28 cellular contexts compared by ENCODE assay signal in the genomic region with DNA sequence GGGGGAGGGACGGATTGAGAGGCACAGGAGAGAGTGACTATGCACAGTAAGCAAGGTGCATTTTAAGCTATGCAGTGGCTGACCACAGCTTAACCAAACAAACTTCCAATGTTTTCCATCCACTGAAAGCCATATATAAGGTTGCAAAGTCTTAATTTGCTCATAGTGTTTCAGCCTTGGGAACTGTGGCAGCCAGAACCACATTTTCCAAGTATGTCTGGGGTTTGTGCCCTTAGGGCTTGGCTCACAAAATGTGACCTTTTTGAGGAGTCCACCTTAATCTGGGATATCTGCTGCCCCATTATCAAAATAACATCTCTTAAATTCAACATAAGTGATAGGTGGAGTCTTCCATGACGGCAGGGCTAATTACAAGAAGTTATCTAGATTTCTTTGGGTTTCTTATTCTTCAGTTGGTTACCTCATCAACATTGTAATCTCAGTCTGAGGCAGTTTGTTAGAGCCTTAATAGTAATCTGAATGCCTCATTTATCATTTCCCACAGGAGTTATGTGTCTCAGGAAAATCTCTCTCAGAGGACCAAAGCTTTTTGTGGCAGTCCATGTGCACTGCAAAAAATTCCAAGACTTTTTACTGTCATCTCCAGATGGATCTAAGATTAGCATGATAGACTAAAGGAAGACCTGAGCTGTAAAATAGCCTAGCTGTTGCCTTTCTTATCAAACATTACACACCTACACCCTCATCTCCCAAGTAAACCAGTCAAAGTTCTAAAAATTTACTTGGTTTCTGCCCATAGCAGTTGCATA. TPM values are rescaled to one million over a fixed set of nuclear protein-coding genes. Genes with fewer than 3 reads are reported as not detected.
DNase-seq lines count a peak whose midpoint lies in the region; ATAC-seq, FAIRE-seq and TF ChIP-seq lines count a peak whose summit lies in the region.
"Had no signal": no experiment of that assay in that cellular context is flagged by ENCODE, and none has a peak within 500 bp of the region (broad histone marks: within the 10 kb centered on the region; RNA-seq: fewer than 3 reads in every experiment).

No MANE protein-coding gene starts in this region.

- no peak overlapping the region for H2BK5ac ChIP-seq in mesenchymal stem cell (ENCODE audit: low read depth, low read length, poor library complexity, severe bottlenecking)

- H3K4me2 ChIP-seq in astrocyte (ENCODE audit: low read length) (no peak overlapping the region), mesenchymal stem cell (ENCODE audit: low read length, poor library complexity, severe bottlenecking) (no peak overlapping the region)
- H3K4me2 ChIP-seq: BLaER1 had no signal

- H2AFZ ChIP-seq in astrocyte (ENCODE audit: low read depth, low read length) (no peak overlapping the region), mesenchymal stem cell (ENCODE audit: low read depth, low read length) (no peak overlapping the region)

- no peak overlapping the region for H3K23ac ChIP-seq in mesenchymal stem cell (ENCODE audit: low read length in 2 of 2)

- H3K4me3 ChIP-seq in astrocyte (ENCODE audit: insufficient read depth, low read depth, low read length) (no peak overlapping the region), mesenchymal stem cell (ENCODE audit: insufficient read depth in 1 of 2, low read depth in 1 of 2, low read length in 2 of 2) (no peak overlapping the region)
- H3K4me3 ChIP-seq: BLaER1, GM12878 had no signal

- H3K9ac ChIP-seq in astrocyte (ENCODE audit: low read length) (no peak overlapping the region), mesenchymal stem cell (ENCODE audit: low read length) (no peak overlapping the region)
- H3K9ac ChIP-seq: BLaER1 had no signal

- H3K36me3 Mint-ChIP-seq in astrocyte (ENCODE audit: low read depth, unreplicated experiment): no peaks in the 10 kb centered on the region
- H3K36me3 Mint-ChIP-seq: CD14-positive monocyte had no signal

- no peak overlapping the region for H3K4me3 Mint-ChIP-seq in astrocyte (ENCODE audit: unreplicated experiment)
- H3K4me3 Mint-ChIP-seq: CD14-positive monocyte; CD4-positive, alpha-beta memory T cell; CD4-positive, CD25-positive, alpha-beta regulatory T cell; CD8-positive, alpha-beta memory T cell had no signal

- WGBS in mesenchymal stem cell: 60% methylated on average over 1 of the region's 2 CpGs

- H2BK15ac ChIP-seq in mesenchymal stem cell (ENCODE audit: low read depth, poor library complexity, severe bottlenecking): no peak overlapping the region

- H3K4ac ChIP-seq in mesenchymal stem cell (ENCODE audit: low read depth in 1 of 2, low read length in 2 of 2): no peak overlapping the region

- ATAC-seq in foreskin keratinocyte: peak; percentile 10
- ATAC-seq in GM18505 (IDR thresholded peaks at IDR 0.05; ENCODE audit: unreplicated experiment): no peak
- ATAC-seq: GM12878 had no signal

- H3K27ac ChIP-seq in astrocyte (ENCODE audit: low read depth, low read length) (no peak overlapping the region), foreskin keratinocyte (no peak overlapping the region), mesenchymal stem cell (ENCODE audit: low read length, poor library complexity, severe bottlenecking) (no peak overlapping the region)
- H3K27ac ChIP-seq: BLaER1 had no signal

- no peak for FAIRE-seq in astrocyte (lab: Jason Lieb, UNC)
- FAIRE-seq: A204.1, GM12878, GM12892, GM19239 had no signal

- H3K4me1 ChIP-seq in astrocyte (ENCODE audit: insufficient read depth, low read length) (no peaks in the 10 kb centered on the region), foreskin keratinocyte (no peaks in the 10 kb centered on the region), mesenchymal stem cell (ENCODE audit: control insufficient read depth, insufficient read depth, low read depth, low read length) (no peaks in the 10 kb centered on the region)
- H3K4me1 ChIP-seq: BE2C, BLaER1 had no signal

- peaks cover 2% of the 10 kb centered on the region for H3K9me3 Mint-ChIP-seq in astrocyte (ENCODE audit: unreplicated experiment)
- H3K9me3 Mint-ChIP-seq: CD4-positive, CD25-positive, alpha-beta regulatory T cell had no signal

- H4K20me1 ChIP-seq in astrocyte (ENCODE audit: insufficient read depth, low read length): no peaks in the 10 kb centered on the region
- H4K20me1 ChIP-seq: BLaER1 had no signal

- DNase-seq in M059J (ENCODE audit: low read depth): peak; percentile 50
- peak; percentile 11 for DNase-seq in astrocyte (ENCODE audit: low read depth)
- DNase-seq in foreskin keratinocyte: no peak
- no peak for DNase-seq in mesenchymal stem cell
- DNase-seq in NCI-H526 treated with DMSO at 0.1 percent for 48 hours (lab: John Stamatoyannopoulos, UW): no peak
- DNase-seq in activated CD4-positive, alpha-beta T cell treated with anti-CD3 and anti-CD28 coated beads, Interleukin-2, amount 50 U/mL, for 48 hours: no peak
- DNase-seq: 8988T; ACHN; BE2C; C1 segment of cervical spinal cord; CD4-positive, alpha-beta memory T cell; CD4-positive, CD25-positive, alpha-beta regulatory T cell; CD8-positive, alpha-beta memory T cell; COR-L47; DMS 273 treated with DMSO at 0.1 percent for 48 hours; DMS153; DMS53; DMS79; DND-41; EL; GDM1 had no signal

- H3K14ac ChIP-seq in mesenchymal stem cell (ENCODE audit: low read length in 2 of 2): no peak overlapping the region

- H3K18ac ChIP-seq in mesenchymal stem cell (ENCODE audit: low read depth in 1 of 2, low read length in 2 of 2): peak overlapping the region in 1 of 2 experiments; percentile 8

- no peaks in the 10 kb centered on the region for H3K36me3 ChIP-seq in astrocyte (ENCODE audit: insufficient read depth, low read length)
- H3K36me3 ChIP-seq in mesenchymal stem cell (ENCODE audit: control insufficient read depth in 1 of 2, insufficient read depth in 2 of 2, low read depth in 1 of 2, low read length in 2 of 2): no peaks in the 10 kb centered on the region
- H3K36me3 ChIP-seq: BE2C, BLaER1 had no signal

- H3K79me1 ChIP-seq in mesenchymal stem cell (replicated peaks; ENCODE audit: low read length, poor library complexity, severe bottlenecking): no peaks in the 10 kb centered on the region

- H4K91ac ChIP-seq in mesenchymal stem cell (ENCODE audit: low read length): no peak overlapping the region

- peaks cover 3% of the 10 kb centered on the region for H3K27me3 ChIP-seq in astrocyte (ENCODE audit: insufficient read depth, low read length)
- peaks cover 4% of the 10 kb centered on the region for H3K27me3 ChIP-seq in foreskin keratinocyte
- H3K27me3 ChIP-seq in mesenchymal stem cell (ENCODE audit: control insufficient read depth in 1 of 2, insufficient read depth in 1 of 2, low read length in 2 of 2): peaks cover 5% of the 10 kb centered on the region in 2 experiments
- H3K27me3 ChIP-seq: BE2C, BLaER1 had no signal

- H3K9me3 ChIP-seq in astrocyte (ENCODE audit: insufficient read depth, low read depth, low read length) (no peaks in the 10 kb centered on the region), mesenchymal stem cell (ENCODE audit: control insufficient read depth, low read length) (no peaks in the 10 kb centered on the region)
- H3K9me3 ChIP-seq: BE2C had no signal

- no peak overlapping the region for H3K27ac Mint-ChIP-seq in astrocyte (ENCODE audit: unreplicated experiment)
- H3K27ac Mint-ChIP-seq: CD14-positive monocyte; CD4-positive, alpha-beta memory T cell; CD4-positive, CD25-positive, alpha-beta regulatory T cell; CD8-positive, alpha-beta memory T cell had no signal

- no peak overlapping the region for H2BK12ac ChIP-seq in mesenchymal stem cell (ENCODE audit: low read length in 2 of 2)

- peaks cover 3% of the 10 kb centered on the region for H3K27me3 Mint-ChIP-seq in astrocyte (ENCODE audit: low read depth, unreplicated experiment)

- no peaks in the 10 kb centered on the region for H3K4me1 Mint-ChIP-seq in astrocyte (ENCODE audit: low read depth, unreplicated experiment)
- H3K4me1 Mint-ChIP-seq: CD14-positive monocyte; CD4-positive, alpha-beta memory T cell; CD4-positive, CD25-positive, alpha-beta regulatory T cell; CD8-positive, alpha-beta memory T cell had no signal

- H2AK5ac ChIP-seq in mesenchymal stem cell (ENCODE audit: low read length, severe bottlenecking): no peak overlapping the region

- no peak for TF ChIP-seq POLR2A in GM18505 (IDR thresholded peaks at IDR 0.05; ENCODE audit: borderline replicate concordance, extremely low read depth, insufficient read depth, insufficient read length)

- no peaks in the 10 kb centered on the region for H3K79me2 ChIP-seq in astrocyte (ENCODE audit: insufficient read depth, low read length)

- no peak overlapping the region for H4K8ac ChIP-seq in mesenchymal stem cell (ENCODE audit: low read length)

- H2BK120ac ChIP-seq in mesenchymal stem cell (ENCODE audit: low read depth, low read length): no peak overlapping the region

- TF ChIP-seq CTCF in astrocyte (IDR thresholded peaks at IDR 0.05; ENCODE audit: insufficient read depth, low read depth, low read length) (no peak), foreskin keratinocyte (conservative IDR thresholded peaks at IDR 0.05) (no peak)

RNA-seq across cellular contexts. Expression of a gene that starts 15.2 kb away (rescaled TPM):
- total RNA-seq in M059J (2014; rRNA removed; shearing (Covaris generic)): 115 and 165 TPM in 2 replicates
- total RNA-seq in astrocyte (99.3 and 102 TPM in 2 replicates), foreskin keratinocyte (97.1 and 99.7 TPM in 2 replicates)
- 36.9 and 45.7 TPM in 2 replicates for polyA plus RNA-seq in foreskin keratinocyte
- 62.4 TPM for polyA plus RNA-seq in mesenchymal stem cell (2013, experiment 1 of 2)
- polyA plus RNA-seq in mesenchymal stem cell (2013, experiment 2 of 2): 64.0 TPM

Comparison
In these comparisons a context has a peak if more than half of its experiments do, and no peak if none do; other contexts are left out.
1. DNase-seq: peak in M059J (single experiment) and astrocyte (single experiment); none in foreskin keratinocyte (0 of 2), mesenchymal stem cell (single experiment), NCI-H526 treated with DMSO at 0.1 percent for 48 hours (single experiment) and activated CD4-positive, alpha-beta T cell treated with anti-CD3 and anti-CD28 coated beads, Interleukin-2, amount 50 U/mL, for 48 hours (0 of 2).